Comparison of ENCODE assay signal across 22 cellular contexts in the genomic region with DNA sequence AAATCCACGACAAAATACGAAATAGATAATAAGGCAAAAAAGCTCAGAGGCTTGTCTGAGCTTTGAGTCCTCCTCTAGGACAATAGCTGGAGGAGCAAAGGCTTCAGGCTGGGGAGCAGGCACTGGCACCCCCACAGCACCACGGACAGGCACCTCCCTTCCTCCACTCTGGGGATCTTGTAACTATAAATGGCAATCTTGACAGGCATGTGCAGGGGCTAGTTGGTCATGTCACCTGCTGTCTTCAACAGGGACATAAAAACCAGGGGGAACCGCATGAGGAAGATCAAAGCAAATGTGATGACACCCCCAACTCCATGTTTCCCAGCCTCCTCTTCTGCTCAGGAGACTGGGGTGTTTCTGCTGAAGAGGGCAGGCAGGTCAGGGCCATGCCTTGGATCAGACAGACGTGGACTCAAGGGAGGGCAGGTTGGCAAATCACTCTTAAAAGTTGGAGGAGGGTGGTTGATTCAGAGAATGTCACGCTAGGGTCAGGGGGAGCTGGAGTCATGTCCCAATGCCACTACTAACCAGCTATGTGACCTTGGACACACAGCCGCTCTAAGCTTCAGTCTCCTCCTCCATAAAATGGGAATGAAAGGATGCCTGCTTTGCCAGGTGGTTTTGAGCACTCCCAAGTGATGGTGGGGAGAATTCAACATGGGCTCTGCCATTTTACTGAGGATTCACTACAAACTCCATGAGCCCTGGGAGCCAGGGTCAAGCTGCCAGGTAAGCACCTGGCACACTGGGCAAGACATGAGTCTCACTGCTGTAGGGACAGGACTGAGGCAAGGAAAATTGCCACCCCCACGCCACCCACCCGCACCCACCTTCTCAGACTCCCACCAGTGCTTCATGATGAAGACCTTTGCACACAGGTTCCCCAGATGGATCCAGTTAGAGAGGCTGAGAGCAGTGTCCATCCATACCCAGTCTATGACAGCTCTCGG. TPM values are rescaled to one million over a fixed set of nuclear protein-coding genes. Genes with fewer than 3 reads are reported as not detected.
DNase-seq lines count a peak whose midpoint lies in the region; ATAC-seq and TF ChIP-seq lines count a peak whose summit lies in the region.
"Had no signal": no experiment of that assay in that cellular context is flagged by ENCODE, and none has a peak within 500 bp of the region (broad histone marks: within the 10 kb centered on the region; RNA-seq: fewer than 3 reads in every experiment).

No MANE protein-coding gene starts in this region.

- no peaks in the 10 kb centered on the region for H3K9me3 Mint-ChIP-seq in activated CD4-positive, alpha-beta T cell treated with anti-CD3 and anti-CD28 coated beads, Interleukin-2, amount 10 ng/mL, durations not matched to agents 24 days and 14 days
- no peaks in the 10 kb centered on the region for H3K9me3 Mint-ChIP-seq in activated CD4-positive, alpha-beta T cell treated with anti-CD3 and anti-CD28 coated beads, Interleukin-2, amount 10 ng/mL, durations not matched to agents 7 days and 5 days
- no peaks in the 10 kb centered on the region for H3K9me3 Mint-ChIP-seq in natural killer cell treated with Interleukin-12 subunit alpha and Interleukin-12 subunit beta and Interleukin-15 and Interleukin-18, amount 100 ng/mL, for 72 hours
- no peaks in the 10 kb centered on the region for H3K9me3 Mint-ChIP-seq in natural killer cell

- no peaks in the 10 kb centered on the region for H3K9me3 ChIP-seq in upper lobe of right lung
- H3K9me3 ChIP-seq in PC-3 (ENCODE audit: low read length) = no peaks in the 10 kb centered on the region

- intact Hi-C loops in activated CD4-positive, alpha-beta T cell treated with anti-CD3 and anti-CD28 coated beads, Interleukin-2, amount 10 ng/mL, durations not matched to agents 24 days and 14 days (cut with micrococcal nuclease) = no loop called here
- intact Hi-C loops in natural killer cell (cut with micrococcal nuclease) = no loop called here
- intact Hi-C loops in upper lobe of right lung (cut with DNase I) = no loop called here
- intact Hi-C loops in PC-3 (cut with micrococcal nuclease) = no loop called here

- H3K4me3 Mint-ChIP-seq in activated CD4-positive, alpha-beta T cell treated with anti-CD3 and anti-CD28 coated beads, Interleukin-2, amount 10 ng/mL, durations not matched to agents 24 days and 14 days = no peak overlapping the region
- no peak overlapping the region for H3K4me3 Mint-ChIP-seq in activated CD4-positive, alpha-beta T cell treated with anti-CD3 and anti-CD28 coated beads, Interleukin-2, amount 10 ng/mL, durations not matched to agents 7 days and 5 days
- H3K4me3 Mint-ChIP-seq in natural killer cell treated with Interleukin-12 subunit alpha and Interleukin-12 subunit beta and Interleukin-15 and Interleukin-18, amount 100 ng/mL, for 72 hours = no peak overlapping the region
- H3K4me3 Mint-ChIP-seq in natural killer cell = no peak overlapping the region
- H3K4me3 Mint-ChIP-seq: CD8-positive, alpha-beta memory T cell had no signal

- BruUV-seq in PC-3 (replicated peaks; lab: Mats Ljungman, UMichigan) = no TSS peak

- H3K27ac ChIP-seq in upper lobe of right lung (no peak overlapping the region), PC-3 (ENCODE audit: low read length) (no peak overlapping the region)

- POLR2A ChIA-PET in activated CD4-positive, alpha-beta T cell treated with anti-CD3 and anti-CD28 coated beads, Interleukin-2, amount 10 ng/mL, durations not matched to agents 7 days and 5 days (lab: Charles Lee) = no interaction called here
- POLR2A ChIA-PET in PC-3 (lab: Charles Lee; ENCODE audit: unreplicated experiment) = no interaction called here

- ATAC-seq in natural killer cell treated with Interleukin-12 subunit alpha and Interleukin-12 subunit beta and Interleukin-15 and Interleukin-18, amount 100 ng/mL, for 72 hours = peak; percentile 14 to 43
- ATAC-seq in natural killer cell (no peak), left lobe of liver (no peak), upper lobe of right lung (peak; percentile 15), PC-3 (no peak), GM21786 (IDR thresholded peaks at IDR 0.05; ENCODE audit: unreplicated experiment) (no peak)
- ATAC-seq: K562 had no signal

- H3F3A ChIP-seq in PC-3 (ENCODE audit: low read length, unreplicated experiment) = no peaks in the 10 kb centered on the region

- peak; percentile 45 for DNase-seq in activated CD4-positive, alpha-beta T cell treated with anti-CD3 and anti-CD28 coated beads, Interleukin-2, amount 10 ng/mL, durations not matched to agents 24 days and 14 days
- DNase-seq in activated CD4-positive, alpha-beta T cell treated with anti-CD3 and anti-CD28 coated beads, Interleukin-2, amount 10 ng/mL, durations not matched to agents 7 days and 5 days = no peak
- DNase-seq in natural killer cell treated with Interleukin-12 subunit alpha and Interleukin-12 subunit beta and Interleukin-15 and Interleukin-18, amount 100 ng/mL, for 72 hours (ENCODE audit: low spot score) = no peak
- DNase-seq in natural killer cell (no peak), left lobe of liver (ENCODE audit: low spot score) (peak; percentile 8), upper lobe of right lung (no peak), PC-3 (no peak)
- DNase-seq: 8988T; AML-193; C1 segment of cervical spinal cord; CD8-positive, alpha-beta memory T cell; DMS53; GDM1; MG63; NCI-H1048; NCI-H1417 treated with DMSO at 0.1 percent for 48 hours; NCI-H187; NCI-H446 treated with DMSO at 0.1 percent for 48 hours; NCI-H526 treated with DMSO at 0.1 percent for 48 hours; SHP77 had no signal

- H2AFZ ChIP-seq in PC-3 (ENCODE audit: low read length) = no peak overlapping the region

- no peaks in the 10 kb centered on the region for H3K9me2 ChIP-seq in PC-3 (replicated peaks; ENCODE audit: low read length)

- no peaks in the 10 kb centered on the region for H3K4me1 Mint-ChIP-seq in activated CD4-positive, alpha-beta T cell treated with anti-CD3 and anti-CD28 coated beads, Interleukin-2, amount 10 ng/mL, durations not matched to agents 24 days and 14 days
- H3K4me1 Mint-ChIP-seq in activated CD4-positive, alpha-beta T cell treated with anti-CD3 and anti-CD28 coated beads, Interleukin-2, amount 10 ng/mL, durations not matched to agents 7 days and 5 days = no peaks in the 10 kb centered on the region
- no peaks in the 10 kb centered on the region for H3K4me1 Mint-ChIP-seq in natural killer cell treated with Interleukin-12 subunit alpha and Interleukin-12 subunit beta and Interleukin-15 and Interleukin-18, amount 100 ng/mL, for 72 hours (ENCODE audit: low read depth in 2 of 2)
- H3K4me1 Mint-ChIP-seq in natural killer cell = no peaks in the 10 kb centered on the region
- H3K4me1 Mint-ChIP-seq: CD8-positive, alpha-beta memory T cell had no signal

- no peak overlapping the region for H3K9ac ChIP-seq in PC-3 (ENCODE audit: low read length)

- CTCF ChIA-PET in activated CD4-positive, alpha-beta T cell treated with anti-CD3 and anti-CD28 coated beads, Interleukin-2, amount 10 ng/mL, durations not matched to agents 7 days and 5 days (lab: Charles Lee) = no interaction called here
- CTCF ChIA-PET in PC-3 (lab: Charles Lee) = no interaction called here

- no peaks in the 10 kb centered on the region for H4K20me1 ChIP-seq in PC-3 (ENCODE audit: low read length)

- H3K79me2 ChIP-seq in PC-3 (ENCODE audit: low read length) = no peaks in the 10 kb centered on the region

- H3K36me3 Mint-ChIP-seq in activated CD4-positive, alpha-beta T cell treated with anti-CD3 and anti-CD28 coated beads, Interleukin-2, amount 10 ng/mL, durations not matched to agents 24 days and 14 days (ENCODE audit: low read depth) = no peaks in the 10 kb centered on the region
- H3K36me3 Mint-ChIP-seq in activated CD4-positive, alpha-beta T cell treated with anti-CD3 and anti-CD28 coated beads, Interleukin-2, amount 10 ng/mL, durations not matched to agents 7 days and 5 days (ENCODE audit: low read depth) = no peaks in the 10 kb centered on the region
- H3K36me3 Mint-ChIP-seq in natural killer cell treated with Interleukin-12 subunit alpha and Interleukin-12 subunit beta and Interleukin-15 and Interleukin-18, amount 100 ng/mL, for 72 hours = no peaks in the 10 kb centered on the region
- H3K36me3 Mint-ChIP-seq in natural killer cell = no peaks in the 10 kb centered on the region
- H3K36me3 Mint-ChIP-seq: CD8-positive, alpha-beta memory T cell had no signal

- no peak overlapping the region for H3K4me3 ChIP-seq in upper lobe of right lung
- H3K4me3 ChIP-seq in PC-3 (ENCODE audit: low read length) = no peak overlapping the region
- H3K4me3 ChIP-seq: K562, MG63 had no signal

- H3K36me3 ChIP-seq in upper lobe of right lung (no peaks in the 10 kb centered on the region), PC-3 (ENCODE audit: low read depth, low read length) (no peaks in the 10 kb centered on the region)
- H3K36me3 ChIP-seq: MG63 had no signal

- H3K27me3 Mint-ChIP-seq in activated CD4-positive, alpha-beta T cell treated with anti-CD3 and anti-CD28 coated beads, Interleukin-2, amount 10 ng/mL, durations not matched to agents 24 days and 14 days = peaks cover 48% of the 10 kb centered on the region
- H3K27me3 Mint-ChIP-seq in activated CD4-positive, alpha-beta T cell treated with anti-CD3 and anti-CD28 coated beads, Interleukin-2, amount 10 ng/mL, durations not matched to agents 7 days and 5 days = peaks cover 48% of the 10 kb centered on the region
- H3K27me3 Mint-ChIP-seq in natural killer cell treated with Interleukin-12 subunit alpha and Interleukin-12 subunit beta and Interleukin-15 and Interleukin-18, amount 100 ng/mL, for 72 hours = peaks cover 39 to 67% of the 10 kb centered on the region in 2 donors
- peaks cover 17 to 52% of the 10 kb centered on the region in 2 donors for H3K27me3 Mint-ChIP-seq in natural killer cell (ENCODE audit: low read depth in 2 of 2)

- H3K4me2 ChIP-seq in PC-3 (ENCODE audit: low read length) = no peak overlapping the region

- H3K4me1 ChIP-seq in upper lobe of right lung (no peaks in the 10 kb centered on the region), PC-3 (ENCODE audit: insufficient read depth, low read length) (no peaks in the 10 kb centered on the region)

- no peak for TF ChIP-seq CTCF in natural killer cell (IDR thresholded peaks at IDR 0.05)
- no peak for TF ChIP-seq CTCF in upper lobe of right lung (IDR thresholded peaks at IDR 0.05)
- TF ChIP-seq CTCF in PC-3 (conservative IDR thresholded peaks at IDR 0.05; ENCODE audit: low read depth, low read length) = no peak

- H3K27ac Mint-ChIP-seq in activated CD4-positive, alpha-beta T cell treated with anti-CD3 and anti-CD28 coated beads, Interleukin-2, amount 10 ng/mL, durations not matched to agents 24 days and 14 days = no peak overlapping the region
- H3K27ac Mint-ChIP-seq in activated CD4-positive, alpha-beta T cell treated with anti-CD3 and anti-CD28 coated beads, Interleukin-2, amount 10 ng/mL, durations not matched to agents 7 days and 5 days = no peak overlapping the region
- no peak overlapping the region for H3K27ac Mint-ChIP-seq in natural killer cell treated with Interleukin-12 subunit alpha and Interleukin-12 subunit beta and Interleukin-15 and Interleukin-18, amount 100 ng/mL, for 72 hours
- no peak overlapping the region for H3K27ac Mint-ChIP-seq in natural killer cell

- H3K27me3 ChIP-seq in upper lobe of right lung (peaks cover 13% of the 10 kb centered on the region), PC-3 (ENCODE audit: low read length) (peaks cover 84% of the 10 kb centered on the region)

RNA-seq across cellular contexts. Expression of a gene that starts 48.0 kb away (rescaled TPM):
- total RNA-seq in activated CD4-positive, alpha-beta T cell treated with anti-CD3 and anti-CD28 coated beads, Interleukin-2, amount 10 ng/mL, durations not matched to agents 24 days and 14 days = 22.3 and 23.1 TPM in 2 replicates
- 10 to 100 TPM; 28.7 to 30.7 TPM for total RNA-seq in activated CD4-positive, alpha-beta T cell treated with anti-CD3 and anti-CD28 coated beads, Interleukin-2, amount 10 ng/mL, durations not matched to agents 7 days and 5 days
- total RNA-seq in natural killer cell treated with Interleukin-12 subunit alpha and Interleukin-12 subunit beta and Interleukin-15 and Interleukin-18, amount 100 ng/mL, for 72 hours = 10 to 100 TPM; 23.6 to 30.4 TPM
- 10 to 100 TPM; 66.0 to 83.7 (median 68.4) TPM for total RNA-seq in natural killer cell
- 12.8 TPM for total RNA-seq in left lobe of liver
- total RNA-seq in upper lobe of right lung = 41.6 TPM
- 49.7 and 53.1 TPM in 2 replicates for total RNA-seq in PC-3 (2014; rRNA removed)

Comparison
In these comparisons a context has a peak if more than half of its experiments do, and no peak if none do; other contexts are left out.
1. DNase-seq: peak in activated CD4-positive, alpha-beta T cell treated with anti-CD3 and anti-CD28 coated beads, Interleukin-2, amount 10 ng/mL, durations not matched to agents 24 days and 14 days (single experiment) and left lobe of liver (single experiment); none in activated CD4-positive, alpha-beta T cell treated with anti-CD3 and anti-CD28 coated beads, Interleukin-2, amount 10 ng/mL, durations not matched to agents 7 days and 5 days (single experiment), natural killer cell treated with Interleukin-12 subunit alpha and Interleukin-12 subunit beta and Interleukin-15 and Interleukin-18, amount 100 ng/mL, for 72 hours (single experiment), natural killer cell (single experiment), upper lobe of right lung (single experiment) and PC-3 (single experiment).
2. ATAC-seq: peak in natural killer cell treated with Interleukin-12 subunit alpha and Interleukin-12 subunit beta and Interleukin-15 and Interleukin-18, amount 100 ng/mL, for 72 hours (2 of 2) and upper lobe of right lung (single experiment); none in natural killer cell (0 of 3), left lobe of liver (single experiment), PC-3 (single experiment) and GM21786 (single experiment).